In genomic region chr13:113544071-113544891, GRCh38 we compare ENCODE assay signal across 18 cellular contexts. TPM values are rescaled to one million over a fixed set of nuclear protein-coding genes. Genes with fewer than 3 reads are reported as not detected.
A peak's percentile ranks its signal among the peaks of the same experiment; 100 is the strongest.
DNase-seq lines count a peak whose midpoint lies in the region; ATAC-seq, FAIRE-seq and TF ChIP-seq lines count a peak whose summit lies in the region.
"Had no signal": no experiment of that assay in that cellular context is flagged by ENCODE, and none has a peak within 500 bp of the region (broad histone marks: within the 10 kb centered on the region; RNA-seq: fewer than 3 reads in every experiment).

No MANE protein-coding gene starts in this region.

- FAIRE-seq in islet of Langerhans (lab: Jason Lieb, UNC), result peak; percentile 43
- FAIRE-seq: colon, endometrium had no signal

- CTCF ChIA-PET in SK-N-SH (lab: Yijun Ruan, JAX), result interaction anchor here (0.8 to 4.8 kb wide), 6 partner anchors 18 to 180 kb away, joined by 3 to 39 read pairs (median 6); no protein-coding TSS in a partner anchor

- H3K36me3 Mint-ChIP-seq in GM23338 (ENCODE audit: low read depth) (peaks cover 14% of the 10 kb centered on the region), immature natural killer cell (peaks cover 16 to 27% (median 21%) of the 10 kb centered on the region in 3 donors)

- H3K79me2 ChIP-seq in GM23338 (replicated peaks; ENCODE audit: insufficient read depth), result peaks cover 15% of the 10 kb centered on the region
- H3K79me2 ChIP-seq in SK-N-SH (ENCODE audit: insufficient read depth), result peaks cover 58% of the 10 kb centered on the region

- DNase-seq in GM23338 (ENCODE audit: low spot score), result no peak
- DNase-seq in SK-N-SH, result peak; percentile 87
- DNase-seq in posterior vena cava (ENCODE audit: low spot score), result peak; percentile 78
- DNase-seq in transverse colon, result no peak
- no peak for DNase-seq in immature natural killer cell
- DNase-seq in thyroid gland, result no peak
- DNase-seq: activated CD8-positive, alpha-beta T cell treated with anti-CD3 and anti-CD28 coated beads for 36 hours; activated T-cell treated with anti-CD3 and anti-CD28 coated beads, Interleukin-2, amount 50 U/mL, for 1 hour; KBM-7; NCI-H2029; NCI-H446 had no signal

- H3K9ac ChIP-seq in SK-N-SH, result no peak overlapping the region

- intact Hi-C loops in posterior vena cava (cut with DNase I), result no loop called here
- intact Hi-C loops in transverse colon (cut with DNase I; ENCODE audit: low total_unique reads), result no loop called here
- intact Hi-C loops in thyroid gland (cut with DNase I), result no loop called here

- no peak for TF ChIP-seq RAD21 in SK-N-SH (IDR thresholded peaks at IDR 0.05; ENCODE audit: low read length)

- peaks cover 15% of the 10 kb centered on the region for H3K4me1 Mint-ChIP-seq in GM23338
- peaks cover 4 to 6% of the 10 kb centered on the region in 2 donors for H3K4me1 Mint-ChIP-seq in immature natural killer cell

- H3K9me2 ChIP-seq in GM23338 (ENCODE audit: insufficient read depth) (no peaks in the 10 kb centered on the region), SK-N-SH (no peaks in the 10 kb centered on the region)

- H3K27ac Mint-ChIP-seq in GM23338, result 0 out of 2 replicates have a peak overlapping the region, but pooled peaks have one; percentile 19
- H3K27ac Mint-ChIP-seq in immature natural killer cell, result no peak overlapping the region
- H3K27ac Mint-ChIP-seq: activated CD8-positive, alpha-beta T cell treated with anti-CD3 and anti-CD28 coated beads for 36 hours; activated naive CD4-positive, alpha-beta T cell treated with anti-CD3 and anti-CD28 coated beads, Interleukin-2, amount 50 U/mL, for 24 hours had no signal

- in situ Hi-C loops in transverse colon (cut with MboI; ENCODE audit: low pct_ligation_motif_present in 1 of 4, low pct_unique_long_range_greater_than_20kb in 1 of 4, low sequenced_read_pairs in 3 of 4), result no loop called here

- H3K4me1 ChIP-seq in GM23338 (ENCODE audit: insufficient read depth) (no peaks in the 10 kb centered on the region), SK-N-SH (ENCODE audit: control insufficient read depth in 1 of 2, insufficient read depth in 2 of 2, low read depth in 1 of 2, low read length in 1 of 2) (peaks cover 0 to 73% of the 10 kb centered on the region in 2 experiments; a peak in 2 of 4 replicates), transverse colon (peaks cover 0 to 10% (median 2%) of the 10 kb centered on the region in 4 donors), thyroid gland (peaks cover 9 to 19% of the 10 kb centered on the region in 2 donors)

- H4K20me1 ChIP-seq in GM23338 (replicated peaks; ENCODE audit: insufficient read depth), result peaks cover 3% of the 10 kb centered on the region; the same call in 1 of the 2 replicates
- peaks cover 70% of the 10 kb centered on the region for H4K20me1 ChIP-seq in SK-N-SH (ENCODE audit: insufficient read depth)

- no peaks in the 10 kb centered on the region for H3K36me3 ChIP-seq in GM23338 (ENCODE audit: insufficient read depth)
- H3K36me3 ChIP-seq in SK-N-SH (replicated peaks in 1 of 2; ENCODE audit: control insufficient read depth in 1 of 2, insufficient read depth in 2 of 2, low read length in 1 of 2), result peaks cover 9 to 15% of the 10 kb centered on the region in 2 experiments
- no peaks in the 10 kb centered on the region for H3K36me3 ChIP-seq in transverse colon
- H3K36me3 ChIP-seq in thyroid gland, result no peaks in the 10 kb centered on the region

- ATAC-seq in GM23338, result no peak
- ATAC-seq in GM18867 (IDR thresholded peaks at IDR 0.05; ENCODE audit: unreplicated experiment), result no peak
- ATAC-seq: activated CD8-positive, alpha-beta T cell treated with anti-CD3 and anti-CD28 coated beads for 36 hours had no signal

- peak in 1 of 2 experiments; percentile 88; a peak in 2 of 4 replicates for TF ChIP-seq EP300 in SK-N-SH (IDR thresholded peaks at IDR 0.05; ENCODE audit: borderline replicate concordance in 1 of 2, low read depth in 1 of 2, low read length in 1 of 2)
- TF ChIP-seq EP300 in transverse colon (IDR thresholded peaks at IDR 0.05; ENCODE audit: low read depth), result no peak

- TF ChIP-seq POLR2A in transverse colon (IDR thresholded peaks at IDR 0.05) (no peak), thyroid gland (IDR thresholded peaks at IDR 0.05) (no peak)

- H2AFZ ChIP-seq in GM23338, result no peak overlapping the region
- no peak overlapping the region for H2AFZ ChIP-seq in SK-N-SH (ENCODE audit: low read depth)

- H3K27me3 ChIP-seq in GM23338 (ENCODE audit: insufficient read depth) (no peaks in the 10 kb centered on the region), SK-N-SH (ENCODE audit: insufficient read depth) (no peaks in the 10 kb centered on the region), transverse colon (no peaks in the 10 kb centered on the region), thyroid gland (no peaks in the 10 kb centered on the region)

- H3K27me3 Mint-ChIP-seq in GM23338 (ENCODE audit: insufficient read depth, low read depth, poor library complexity), result peaks cover 21% of the 10 kb centered on the region
- H3K27me3 Mint-ChIP-seq in immature natural killer cell (ENCODE audit: low read depth in 3 of 3), result peaks cover 0 to 2% (median 0%) of the 10 kb centered on the region in 3 donors
- H3K27me3 Mint-ChIP-seq: activated CD8-positive, alpha-beta T cell treated with anti-CD3 and anti-CD28 coated beads for 36 hours; activated naive CD4-positive, alpha-beta T cell treated with anti-CD3 and anti-CD28 coated beads, Interleukin-2, amount 50 U/mL, for 24 hours; CD8-positive, alpha-beta memory T cell had no signal

- no peak overlapping the region for H3K4me3 Mint-ChIP-seq in GM23338
- no peak overlapping the region for H3K4me3 Mint-ChIP-seq in immature natural killer cell
- H3K4me3 Mint-ChIP-seq: activated CD8-positive, alpha-beta T cell treated with anti-CD3 and anti-CD28 coated beads for 36 hours; activated naive CD4-positive, alpha-beta T cell treated with anti-CD3 and anti-CD28 coated beads, Interleukin-2, amount 50 U/mL, for 24 hours; CD8-positive, alpha-beta memory T cell; neural crest cell had no signal

- H3K4me3 ChIP-seq in GM23338 (no peak overlapping the region), SK-N-SH (ENCODE audit: low read depth in 2 of 2, low read length in 1 of 2) (no peak overlapping the region), transverse colon (no peak overlapping the region), thyroid gland (replicated peaks in 1 of 3) (no peak overlapping the region)

- H3K9me3 Mint-ChIP-seq in GM23338 (no peaks in the 10 kb centered on the region), immature natural killer cell (peaks cover 0 to 5% (median 2%) of the 10 kb centered on the region in 6 donors)
- H3K9me3 Mint-ChIP-seq: activated naive CD4-positive, alpha-beta T cell treated with anti-CD3 and anti-CD28 coated beads, Interleukin-2, amount 50 U/mL, for 24 hours had no signal

- H3K9me3 ChIP-seq in SK-N-SH (no peaks in the 10 kb centered on the region), transverse colon (no peaks in the 10 kb centered on the region), thyroid gland (no peaks in the 10 kb centered on the region)

- H3K27ac ChIP-seq in GM23338 (ENCODE audit: low read depth), result no peak overlapping the region
- peak overlapping the region in 1 of 2 experiments; percentile 99; a peak in 2 of 4 replicates for H3K27ac ChIP-seq in SK-N-SH (ENCODE audit: low read depth in 2 of 2, low read length in 1 of 2)
- H3K27ac ChIP-seq in transverse colon, result no peak overlapping the region
- no peak overlapping the region for H3K27ac ChIP-seq in thyroid gland

- POLR2A ChIA-PET in SK-N-SH (lab: Yijun Ruan, JAX), result interaction anchor here (1.0 to 1.4 kb wide), 3 partner anchors 9 to 18 kb away, joined by 3 to 6 read pairs (median 4); no protein-coding TSS in a partner anchor

- 82% methylated on average over 24 of the region's 37 CpGs for WGBS in SK-N-SH (ENCODE audit: low lambda C conversion rate)
- 97 to 100% methylated on average over 1 to 29 of the region's 37 CpGs for WGBS in transverse colon (ENCODE audit: low coverage in 1 of 2), 2 donors
- WGBS in thyroid gland, 2 donors, result 91 to 95% methylated on average over 27 to 28 of the region's 37 CpGs

- H3F3A ChIP-seq in GM23338 (replicated peaks; ENCODE audit: low read depth) (0 out of 2 replicates have a peak, but pooled peaks cover 9% of the 10 kb centered on the region), SK-N-SH (replicated peaks; ENCODE audit: insufficient read depth) (no peaks in the 10 kb centered on the region)

- TF ChIP-seq CTCF in GM23338 (conservative IDR thresholded peaks at IDR 0.05; ENCODE audit: low read depth in 2 of 2), result no peak
- no peak for TF ChIP-seq CTCF in SK-N-SH (IDR thresholded peaks at IDR 0.05)
- no peak for TF ChIP-seq CTCF in transverse colon (IDR thresholded peaks at IDR 0.05)
- TF ChIP-seq CTCF in thyroid gland (IDR thresholded peaks at IDR 0.05), result no peak

- H3K4me2 ChIP-seq in GM23338, result no peak overlapping the region
- no peak overlapping the region for H3K4me2 ChIP-seq in SK-N-SH

TF ChIP-seq in SK-N-SH, 30 proteins besides CTCF, POLR2A, EP300 and RAD21 (continues in another document):
- TF ChIP-seq MXI1 (IDR thresholded peaks at IDR 0.05; ENCODE audit: low read depth, low read length), result 0 out of 2 replicates have a peak, but pooled peaks have one; percentile 73
- TF ChIP-seq TCF12 (IDR thresholded peaks at IDR 0.05), result 0 out of 2 replicates have a peak, but pooled peaks have one; percentile 17

RNA-seq across cellular contexts. Expression of gene TFDP1, which starts 40.3 kb away (rescaled TPM):
- 80.0 and 92.0 TPM in 2 replicates for total RNA-seq in GM23338 (2014; rRNA removed; shearing (Covaris generic))
- 40.2 and 42.9 TPM in 2 replicates for polyA plus RNA-seq in GM23338 (2016; fragmentation: Nextera tagmentation; extraction: Ambion mirVana)
- polyA plus RNA-seq in SK-N-SH (2012; rRNA removed), result 61.4 and 76.7 TPM in 2 replicates
- 84.0 and 86.0 TPM in 2 replicates for polyA plus RNA-seq in SK-N-SH (2012; cell fraction: cytosol; rRNA removed)
- polyA plus RNA-seq in SK-N-SH (2012; cell fraction: nucleus; rRNA removed), result 70.1 and 82.8 TPM in 2 replicates
- total RNA-seq in posterior vena cava, result 10 to 100 TPM; 36.6 to 40.3 TPM
- total RNA-seq in transverse colon, result 100 to 1,000 TPM in 1 of 4 donors, 10 to 100 TPM in 3; 24.3 to 164 (median 49.1) TPM
- polyA plus RNA-seq in immature natural killer cell, result 10 to 100 TPM; 25.2 to 39.3 (median 33.7) TPM
- total RNA-seq in thyroid gland, result 10 to 100 TPM; 48.0 to 84.2 (median 53.9) TPM

RNA-seq across cellular contexts. Expression of gene DCUN1D2, which starts 53.8 kb away (rescaled TPM):
- 25.7 and 38.0 TPM in 2 replicates for total RNA-seq in GM23338 (2014; rRNA removed; shearing (Covaris generic))
- polyA plus RNA-seq in GM23338 (2016; fragmentation: Nextera tagmentation; extraction: Ambion mirVana), result 12.3 and 12.5 TPM in 2 replicates
- polyA plus RNA-seq in SK-N-SH (2012; rRNA removed), result 11.0 and 13.0 TPM in 2 replicates
- polyA plus RNA-seq in SK-N-SH (2012; cell fraction: cytosol; rRNA removed), result 7.2 and 7.4 TPM in 2 replicates
- polyA plus RNA-seq in SK-N-SH (2012; cell fraction: nucleus; rRNA removed), result 58.3 and 68.7 TPM in 2 replicates
- 10 to 100 TPM; 12.7 to 16.9 TPM for total RNA-seq in posterior vena cava
- total RNA-seq in transverse colon, result 10 to 100 TPM; 18.7 to 28.4 (median 20.2) TPM
- polyA plus RNA-seq in immature natural killer cell, result 10 to 100 TPM in 1 of 3 donors, 1 to 10 TPM in 2; 7.4 to 23.0 (median 7.6) TPM
- 10 to 100 TPM in 2 of 4 donors, 1 to 10 TPM in 2; 8.8 to 15.3 (median 10.4) TPM for total RNA-seq in thyroid gland

Comparison
In these comparisons a context has a peak if more than half of its experiments do, and no peak if none do; other contexts are left out.
1. DNase-seq: peak in SK-N-SH (single experiment) and posterior vena cava (single experiment); none in GM23338 (single experiment), transverse colon (single experiment), immature natural killer cell (0 of 3) and thyroid gland (0 of 2).